Comparison of ENCODE assay signal across 13 cellular contexts in genomic region chr20:63254237-63254535, GRCh38. TPM values are rescaled to one million over a fixed set of nuclear protein-coding genes. Genes with fewer than 3 reads are reported as not detected.
A peak's percentile ranks its signal among the peaks of the same experiment; 100 is the strongest.
DNase-seq lines count a peak whose midpoint lies in the region; ATAC-seq and TF ChIP-seq lines count a peak whose summit lies in the region.
"Had no signal": no experiment of that assay in that cellular context is flagged by ENCODE, and none has a peak within 500 bp of the region (broad histone marks: within the 10 kb centered on the region; RNA-seq: fewer than 3 reads in every experiment).

TSS of gene NKAIN4 (minus strand) at chr20:63254463. CDS start at chr20:63254450, 13 bp downstream.

- TF ChIP-seq POLR2A in suprapubic skin (IDR thresholded peaks at IDR 0.05) = no peak

- peak within 1 kb of the TSS; percentile 57 for H3K4me3 Mint-ChIP-seq in chondrocyte (ENCODE audit: unreplicated experiment)

- 0 to 1% methylated on average over 19 to 20 of the region's 39 CpGs for WGBS in mesodermal cell (ENCODE audit: insufficient coverage in 2 of 2), 2 experiments
- WGBS in suprapubic skin = no CpG with 5 or more reads among the region's 39 CpGs

- peaks cover 12% of the 10 kb centered on the region for H3K4me1 Mint-ChIP-seq in chondrocyte (ENCODE audit: low read depth)

- peaks cover 20% of the 10 kb centered on the region for H3K27me3 Mint-ChIP-seq in chondrocyte (ENCODE audit: low read depth)

- H3K36me3 ChIP-seq in mesodermal cell (ENCODE audit: control insufficient read depth, insufficient read depth, low read length) (no peaks in the 10 kb centered on the region), suprapubic skin (no peaks in the 10 kb centered on the region)
- no peaks in the 10 kb centered on the region for H3K36me3 ChIP-seq in effector memory CD4-positive, alpha-beta T cell (ENCODE audit: control insufficient read depth, insufficient read depth, low read length)
- H3K36me3 ChIP-seq: uterus had no signal

- peak within 1 kb of the TSS; percentile 40 for H3K4me3 ChIP-seq in mesodermal cell (ENCODE audit: extremely low read depth, insufficient read depth, low read length, poor library complexity, severe bottlenecking)
- peak within 1 kb of the TSS; percentile 47 for H3K4me3 ChIP-seq in suprapubic skin
- no peak within 1 kb of the TSS for H3K4me3 ChIP-seq in effector memory CD4-positive, alpha-beta T cell (ENCODE audit: insufficient read depth, low read depth, low read length, poor library complexity, severe bottlenecking)

- TF ChIP-seq EP300 in suprapubic skin (IDR thresholded peaks at IDR 0.05) = no peak

- TF ChIP-seq CTCF in chondrocyte (IDR thresholded peaks at IDR 0.05) (no peak), suprapubic skin (IDR thresholded peaks at IDR 0.05) (no peak)

- H3K27ac Mint-ChIP-seq in chondrocyte (ENCODE audit: unreplicated experiment) = no peak within 1 kb of the TSS

- H3K9me3 Mint-ChIP-seq in chondrocyte (ENCODE audit: low read depth) = peaks cover 4% of the 10 kb centered on the region

- H3K9me3 ChIP-seq in mesodermal cell (ENCODE audit: control insufficient read depth, low read length) (no peaks in the 10 kb centered on the region), suprapubic skin (no peaks in the 10 kb centered on the region)
- no peaks in the 10 kb centered on the region for H3K9me3 ChIP-seq in effector memory CD4-positive, alpha-beta T cell (ENCODE audit: control insufficient read depth, low read length)
- H3K9me3 ChIP-seq: uterus had no signal

- H3K36me3 Mint-ChIP-seq in chondrocyte (ENCODE audit: low read depth) = peaks cover 5% of the 10 kb centered on the region

- H3K27ac ChIP-seq in mesodermal cell (ENCODE audit: low read depth, low read length, severe bottlenecking) (no peak within 1 kb of the TSS), suprapubic skin (no peak within 1 kb of the TSS)
- H3K27ac ChIP-seq in effector memory CD4-positive, alpha-beta T cell (ENCODE audit: insufficient read depth, low read length, poor library complexity, severe bottlenecking) = no peak within 1 kb of the TSS
- H3K27ac ChIP-seq: uterus had no signal

- peaks cover 87% of the 10 kb centered on the region for H3K27me3 ChIP-seq in suprapubic skin
- peaks cover 31% of the 10 kb centered on the region for H3K27me3 ChIP-seq in effector memory CD4-positive, alpha-beta T cell (replicated peaks; ENCODE audit: control insufficient read depth, insufficient read depth, low read length, poor library complexity, severe bottlenecking)

- ATAC-seq in HG03457 (IDR thresholded peaks at IDR 0.05; ENCODE audit: unreplicated experiment) = no peak

- DNase-seq in NCI-H748 (lab: John Stamatoyannopoulos, UW; ENCODE audit: unreplicated experiment) (peak; percentile 25), NCI-H748 treated with DMSO at 0.1 percent for 48 hours (lab: John Stamatoyannopoulos, UW) (no peak), chondrocyte (ENCODE audit: low spot score) (no peak), suprapubic skin (ENCODE audit: low spot score in 2 of 2) (no peak), SK-N-DZ (ENCODE audit: low spot score) (no peak)
- no peak for DNase-seq in effector memory CD4-positive, alpha-beta T cell
- DNase-seq: activated CD4-positive, alpha-beta T cell treated with anti-CD3 and anti-CD28 coated beads for 1 hour; activated gamma-delta T cell treated with Interleukin-2 at 50 U/mL for 16 hours; KBM-7; NCI-H2107; uterus had no signal

- H3K4me1 ChIP-seq in mesodermal cell (ENCODE audit: control insufficient read depth, insufficient read depth, low read length, poor library complexity, severe bottlenecking) (peaks cover 11% of the 10 kb centered on the region), suprapubic skin (peaks cover 28% of the 10 kb centered on the region)
- peaks cover 7% of the 10 kb centered on the region for H3K4me1 ChIP-seq in effector memory CD4-positive, alpha-beta T cell (ENCODE audit: control insufficient read depth, insufficient read depth, low read length, poor library complexity, severe bottlenecking)

RNA-seq across cellular contexts. Expression of gene NKAIN4, which starts in this region (rescaled TPM):
- total RNA-seq in chondrocyte = 2.2 to 3.1 TPM (median 3.0 TPM) in 3 replicates
- polyA plus RNA-seq in mesodermal cell (2013, experiment 1 of 2) = 10.0 TPM
- 9.2 TPM for polyA plus RNA-seq in mesodermal cell (2013, experiment 2 of 2)
- total RNA-seq in suprapubic skin = under 1 TPM in 1 of 4 donors, not detected in 3; 0.42 TPM
- polyA plus RNA-seq in SK-N-DZ (2014; cell fraction: cytosol; rRNA removed) = 0.70 and 0.74 TPM in 2 replicates
- polyA plus RNA-seq in SK-N-DZ (2014; cell fraction: nucleus; rRNA removed) = 1.7 TPM in 1 of 2 replicates, not detected in the other
